Comparison of ENCODE assay signal across 8 cellular contexts in genomic region chr14:67241416-67242362, GRCh38. TPM values are rescaled to one million over a fixed set of nuclear protein-coding genes. Genes with fewer than 3 reads are reported as not detected.
DNase-seq lines count a peak whose midpoint lies in the region; ATAC-seq, FAIRE-seq and TF ChIP-seq lines count a peak whose summit lies in the region.

Gene PALS1 (plus strand): TSS chr14:67241435. CDS start chr14:67279171, 37,736 bp downstream.

- H3K4me2 ChIP-seq in OCI-LY1 (ENCODE audit: low read length) = peak within 1 kb of the TSS; percentile 95
- peak within 1 kb of the TSS; percentile 88 for H3K4me2 ChIP-seq in GM12878 (ENCODE audit: control insufficient read depth, insufficient read depth)

- WGBS in GM12878 (ENCODE audit: insufficient coverage, insufficient replicate concordance, low lambda C conversion rate, missing lambda C conversion rate) = 1% methylated on average over 65 of the region's 67 CpGs

- peak; percentile 30 for ATAC-seq in HG03108 (IDR thresholded peaks at IDR 0.05; ENCODE audit: unreplicated experiment)
- peak; percentile 73 for ATAC-seq in GM12878

- in situ Hi-C loops in GM18951 (cut with MboI; ENCODE audit: low sequenced_read_pairs, unreplicated experiment) = no loop called here
- in situ Hi-C loops in GM12878 (cut with MboI) = no loop called here

- H4K20me1 ChIP-seq in OCI-LY1 (ENCODE audit: insufficient read depth, low read length) = no peaks in the 10 kb centered on the region
- H4K20me1 ChIP-seq in GM12878 (ENCODE audit: control insufficient read depth, insufficient read depth) = no peaks in the 10 kb centered on the region

- H3F3A ChIP-seq in OCI-LY1 (ENCODE audit: insufficient read depth, low read length) = no peaks in the 10 kb centered on the region

- SMC1A ChIA-PET in GM12878 (lab: Charles Lee; ENCODE audit: uncharacterized antibody, unreplicated experiment) = interaction anchor here (0.9 to 1.2 kb wide), 2 partner anchors 11 to 44 kb away, joined by 3 to 9 read pairs; no protein-coding TSS in a partner anchor

- H3K9me2 ChIP-seq in OCI-LY1 (ENCODE audit: low read depth, low read length) = no peaks in the 10 kb centered on the region

- intact Hi-C loops in CD4-positive, alpha-beta memory T cell (cut with micrococcal nuclease) = loop anchor here (1.0 to 5.0 kb wide), 4 partner anchors 46 to 1911 kb away; partner anchors contain the start of genes ATP6V1D, DCAF5 and GPHN
- intact Hi-C loops in GM12878 (cut with micrococcal nuclease; ENCODE audit: unreplicated experiment) = loop anchor here (10.0 kb wide), 1 partner anchor 597 kb away; no protein-coding TSS in a partner anchor

- FAIRE-seq in GM12878 (lab: Jason Lieb, UNC) = no peak

- peaks cover 17% of the 10 kb centered on the region for H3K4me1 ChIP-seq in CD4-positive, alpha-beta memory T cell (ENCODE audit: insufficient read depth, low read length)
- H3K4me1 ChIP-seq in OCI-LY1 (ENCODE audit: insufficient read depth, low read length, severe bottlenecking) = peaks cover 19% of the 10 kb centered on the region
- peaks cover 4% of the 10 kb centered on the region; the same call in 1 of the 2 replicates for H3K4me1 ChIP-seq in GM12878 (ENCODE audit: control insufficient read depth, insufficient read depth, low read length)

- no peaks in the 10 kb centered on the region for H3K27me3 Mint-ChIP-seq in CD4-positive, alpha-beta memory T cell

- peak within 1 kb of the TSS; percentile 73 for H2AFZ ChIP-seq in OCI-LY1 (ENCODE audit: low read length)
- peak within 1 kb of the TSS; percentile 94 for H2AFZ ChIP-seq in GM12878 (ENCODE audit: control insufficient read depth, low read depth, low read length)

- H3K27ac ChIP-seq in CD4-positive, alpha-beta memory T cell (ENCODE audit: low read depth, low read length) = peak within 1 kb of the TSS; percentile 61
- peak within 1 kb of the TSS; percentile 44 for H3K27ac ChIP-seq in OCI-LY1 (ENCODE audit: low read depth, low read length, poor library complexity, severe bottlenecking)
- H3K27ac ChIP-seq in GM12878 (ENCODE audit: control insufficient read depth, insufficient read depth) = peak within 1 kb of the TSS; percentile 85

- no peaks in the 10 kb centered on the region for H3K9me3 Mint-ChIP-seq in CD4-positive, alpha-beta memory T cell

- POLR2A ChIA-PET in CD4-positive, alpha-beta memory T cell (lab: Charles Lee; ENCODE audit: partially characterized antibody) = interaction anchor here (0.8 to 2.1 kb wide), 4 partner anchors 10 to 118 kb away, joined by 3 to 14 read pairs (median 5); partner anchors contain the start of genes ATP6V1D and EIF2S1
- POLR2A ChIA-PET in GM12878 (lab: Charles Lee) = interaction anchor here (0.5 to 1.5 kb wide), 4 partner anchors 11 to 115 kb away, joined by 3 to 5 read pairs (median 3); no protein-coding TSS in a partner anchor

- H3K4me1 Mint-ChIP-seq in CD4-positive, alpha-beta memory T cell = peaks cover 7 to 32% (median 18%) of the 10 kb centered on the region in 4 donors

- TF ChIP-seq CTCF in OCI-LY1 (IDR thresholded peaks at IDR 0.05; ENCODE audit: low read length) (no peak), GM12878 (IDR thresholded peaks at IDR 0.05 in 2 of 3, conservative IDR thresholded peaks at IDR 0.05 in 1 of 3; ENCODE audit: control insufficient read depth in 2 of 3, extremely low read depth in 1 of 3, insufficient read depth in 1 of 3, low read depth in 3 of 3, low read length in 3 of 3) (no peak)

- H3K9me3 ChIP-seq in CD4-positive, alpha-beta memory T cell (ENCODE audit: control insufficient read depth in 1 of 2, low read length in 2 of 2) = no peaks in the 10 kb centered on the region
- H3K9me3 ChIP-seq in OCI-LY1 (ENCODE audit: low read length) (peaks cover 5% of the 10 kb centered on the region; the same call in 1 of the 2 replicates), GM12878 (replicated peaks; ENCODE audit: control insufficient read depth, insufficient read depth, low read length) (no peaks in the 10 kb centered on the region)

- H3K36me3 ChIP-seq in CD4-positive, alpha-beta memory T cell (ENCODE audit: insufficient read depth, low read length) = no peaks in the 10 kb centered on the region
- H3K36me3 ChIP-seq in OCI-LY1 (ENCODE audit: insufficient read depth, low read length) (no peaks in the 10 kb centered on the region; the same call in 1 of the 2 replicates), GM12878 (ENCODE audit: control insufficient read depth in 2 of 2, insufficient read depth in 2 of 2, low read length in 1 of 2) (no peaks in the 10 kb centered on the region)

- H3K36me3 Mint-ChIP-seq in CD4-positive, alpha-beta memory T cell = peaks cover 0 to 5% of the 10 kb centered on the region in 2 donors

- H3K4me3 ChIP-seq in CD4-positive, alpha-beta memory T cell (ENCODE audit: low read length in 2 of 2) = peak within 1 kb of the TSS; percentile 73 to 90
- peak within 1 kb of the TSS; percentile 75 for H3K4me3 ChIP-seq in OCI-LY1 (ENCODE audit: low read depth, low read length, poor library complexity, severe bottlenecking)
- H3K4me3 ChIP-seq in GM12878 = peak within 1 kb of the TSS; percentile 84

- H3K9ac ChIP-seq in OCI-LY1 (ENCODE audit: low read length) (peak within 1 kb of the TSS; percentile 81), GM12878 (ENCODE audit: control insufficient read depth, insufficient read depth, low read length) (peak within 1 kb of the TSS; percentile 90)

- no peak; a peak in 1 of 4 replicates for TF ChIP-seq EP300 in GM12878 (IDR thresholded peaks at IDR 0.05; ENCODE audit: borderline replicate concordance in 1 of 2, control insufficient read depth in 1 of 2, low read depth in 2 of 2, low read length in 2 of 2)

- RAD21 ChIA-PET in GM12878 (lab: Charles Lee; ENCODE audit: unreplicated experiment) = interaction anchor here (0.5 to 1.1 kb wide), 5 partner anchors 35 to 731 kb away, joined by 3 read pairs; no protein-coding TSS in a partner anchor

- no TSS peak for BruUV-seq in GM12878 (replicated peaks; lab: Mats Ljungman, UMichigan)

- peak within 1 kb of the TSS; percentile 83 to 93 (median 92) for H3K27ac Mint-ChIP-seq in CD4-positive, alpha-beta memory T cell

- DNase-seq in CD4-positive, alpha-beta memory T cell = peak in 3 of 5 donors; percentile 57 to 65 (median 64)
- DNase-seq in GM12878 (ENCODE audit: low read depth, low spot score) (peak; percentile 19), hippocampal formation (lab: John Stamatoyannopoulos, UW) (peak; percentile 50 to 69), putamen (ENCODE audit: low spot score) (peak; percentile 52), cortex of kidney (lab: John Stamatoyannopoulos, UW) (no peak)

- no peak for TF ChIP-seq RAD21 in GM12878 (IDR thresholded peaks at IDR 0.05; ENCODE audit: insufficient read depth, low read depth, low read length)

- CTCF ChIA-PET in CD4-positive, alpha-beta memory T cell (lab: Charles Lee; ENCODE audit: partially characterized antibody) = interaction anchor here (1.0 to 1.3 kb wide), 3 partner anchors 13 to 118 kb away, joined by 3 to 4 read pairs (median 3); partner anchors contain the start of gene ATP6V1D
- CTCF ChIA-PET in GM12878 (lab: Yijun Ruan, JAX) = interaction anchor here (0.8 to 1.3 kb wide), 3 partner anchors 11 to 118 kb away, joined by 3 to 8 read pairs (median 6); partner anchors contain the start of gene ATP6V1D

- H3K4me3 Mint-ChIP-seq in CD4-positive, alpha-beta memory T cell = peak within 1 kb of the TSS; percentile 85 to 94 (median 92)

- TF ChIP-seq POLR2A in GM18951 (IDR thresholded peaks at IDR 0.05; ENCODE audit: extremely low read depth, insufficient read depth, insufficient read length) (peak; percentile 6), GM12878 (IDR thresholded peaks at IDR 0.05; ENCODE audit: low read depth, low read length) (peak; percentile 63; the same call in 1 of the 2 replicates)

- H3K27me3 ChIP-seq in CD4-positive, alpha-beta memory T cell (ENCODE audit: insufficient read depth, low read length) = no peaks in the 10 kb centered on the region
- 0 out of 2 replicates have a peak, but pooled peaks cover 4% of the 10 kb centered on the region for H3K27me3 ChIP-seq in OCI-LY1 (ENCODE audit: insufficient read depth, low read length)
- H3K27me3 ChIP-seq in GM12878 (replicated peaks in 1 of 2; ENCODE audit: control insufficient read depth in 2 of 2, insufficient read depth in 2 of 2, low read length in 1 of 2) = no peaks in the 10 kb centered on the region

- H3K79me2 ChIP-seq in OCI-LY1 (ENCODE audit: insufficient read depth, low read length) (peaks cover 44% of the 10 kb centered on the region), GM12878 (ENCODE audit: control insufficient read depth, insufficient read depth, low read length) (peaks cover 46% of the 10 kb centered on the region)

TF ChIP-seq in GM12878, 131 proteins besides CTCF, POLR2A, EP300 and RAD21 (continues in another document):
- TF ChIP-seq ZNF207 (IDR thresholded peaks at IDR 0.05; ENCODE audit: borderline replicate concordance) (no peak), MYC (IDR thresholded peaks at IDR 0.05; ENCODE audit: insufficient read depth, insufficient read length, insufficient replicate concordance, low read length, severe bottlenecking) (peak; percentile 50), PKNOX1 (IDR thresholded peaks at IDR 0.05) (peak; percentile 88)

RNA-seq across cellular contexts. Expression of gene PALS1, which starts in this region (rescaled TPM):
- total RNA-seq in CD4-positive, alpha-beta memory T cell = 10 to 100 TPM; 16.2 to 18.5 TPM
- 1 to 10 TPM; 2.2 to 3.4 TPM for polyA plus RNA-seq in CD4-positive, alpha-beta memory T cell
- 28.3 and 32.2 TPM in 2 replicates for total RNA-seq in GM12878 (2013; cell fraction: nucleolus; rRNA removed)
- total RNA-seq in GM12878 (2014; rRNA removed) (6.1 and 6.7 TPM in 2 replicates), GM12878 (2014; rRNA removed; fragmentation: Illumina TruSeq; extraction: Trizol) (8.9 and 9.7 TPM in 2 replicates), GM12878 (2021) (8.9 and 10.9 TPM in 2 replicates)
- polyA plus RNA-seq in GM12878 (2011; ENCODE audit: low read depth) = 4.1 TPM
- polyA plus RNA-seq in GM12878 (2011; rRNA removed) (10.1 and 14.8 TPM in 2 replicates), GM12878 (2014; fragmentation: Illumina TruSeq; extraction: Trizol) (9.2 and 10.7 TPM in 2 replicates), GM12878 (2014; fragmentation: Nextera tagmentation; extraction: Ambion mirVana) (1 to 10 TPM; 4.2 to 4.5 TPM), GM12878 (2014; rRNA removed) (6.5 and 6.9 TPM in 2 replicates), GM12878 (2016; fragmentation: Nextera tagmentation; extraction: Ambion mirVana) (1 to 10 TPM; 6.2 to 6.3 TPM)
- polyA plus RNA-seq in GM12878 (2011; cell fraction: cytosol; rRNA removed) = 3.4 and 4.6 TPM in 2 replicates
- 5.5 and 6.8 TPM in 2 replicates for polyA plus RNA-seq in GM12878 (2011; cell fraction: nucleus; rRNA removed)
- polyA plus RNA-seq in GM12878 (2012) = 5.6 and 6.6 TPM in 2 replicates
- 9.2 and 15.4 TPM in 2 replicates for polyA minus RNA-seq in GM12878 (2011; rRNA and poly(A)+ RNA removed)
- polyA minus RNA-seq in GM12878 (2011; cell fraction: cytosol; rRNA and poly(A)+ RNA removed) = 4.4 and 5.2 TPM in 2 replicates
- 10.3 and 14.4 TPM in 2 replicates for polyA minus RNA-seq in GM12878 (2011; cell fraction: nucleus; rRNA and poly(A)+ RNA removed)
